Comparison of ENCODE assay signal across 15 cellular contexts in the genomic region with DNA sequence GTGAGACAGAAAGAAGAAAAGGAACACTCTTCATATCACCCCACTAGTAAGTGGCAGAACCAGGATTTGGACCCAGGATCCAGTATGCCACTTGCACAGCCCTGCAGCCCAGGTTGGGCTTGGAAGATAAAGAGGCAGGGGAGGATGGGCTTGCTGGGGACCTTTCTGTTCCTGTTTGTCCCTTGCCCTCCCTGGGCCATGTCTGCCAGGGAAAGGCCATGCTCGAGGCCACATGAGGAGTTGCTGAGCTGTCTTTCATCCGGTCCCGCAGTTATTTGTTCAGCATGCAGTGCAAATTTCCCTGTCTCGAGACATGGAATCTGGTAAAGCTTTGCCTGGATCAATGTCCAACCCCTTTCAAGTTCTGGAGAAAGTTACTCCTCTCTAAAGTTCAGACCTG.
DNase-seq lines count a peak whose midpoint lies in the region; ATAC-seq, FAIRE-seq and TF ChIP-seq lines count a peak whose summit lies in the region.
"Had no signal": no experiment of that assay in that cellular context is flagged by ENCODE, and none has a peak within 500 bp of the region (broad histone marks: within the 10 kb centered on the region; RNA-seq: fewer than 3 reads in every experiment).

No MANE protein-coding gene starts in this region.

- H3K79me2 ChIP-seq in keratinocyte (ENCODE audit: control insufficient read depth, insufficient read depth, low read length) (no peaks in the 10 kb centered on the region), mesendoderm (ENCODE audit: control insufficient read depth, insufficient read depth, low read length) (no peaks in the 10 kb centered on the region)

- H3K27me3 ChIP-seq in body of pancreas = no peaks in the 10 kb centered on the region
- H3K27me3 ChIP-seq in keratinocyte (ENCODE audit: control insufficient read depth, extremely low read depth, insufficient read depth, low read length) = no peaks in the 10 kb centered on the region
- H3K27me3 ChIP-seq in mesendoderm (ENCODE audit: insufficient read depth, low read length, poor library complexity) = no peaks in the 10 kb centered on the region

- H3K4me2 ChIP-seq in keratinocyte (ENCODE audit: control insufficient read depth, extremely low read depth, insufficient read depth, low read depth, low read length) (no peak overlapping the region), mesendoderm (ENCODE audit: low read length) (no peak overlapping the region)
- H3K4me2 ChIP-seq: A549 had no signal

- no peak overlapping the region for H4K8ac ChIP-seq in mesendoderm (ENCODE audit: low read depth, low read length)

- H3K9me1 ChIP-seq in keratinocyte (ENCODE audit: control insufficient read depth, extremely low read depth, insufficient read depth, low read length) = no peaks in the 10 kb centered on the region

- H3K4me3 ChIP-seq in body of pancreas = no peak overlapping the region
- H3K4me3 ChIP-seq in keratinocyte (ENCODE audit: control insufficient read depth in 2 of 3, extremely low read depth in 1 of 3, insufficient read depth in 2 of 3, low read depth in 1 of 3, low read length in 3 of 3) = no peak overlapping the region
- no peak overlapping the region for H3K4me3 ChIP-seq in mesendoderm (ENCODE audit: low read length)
- H3K4me3 ChIP-seq: A549, K562 had no signal

- no peak for FAIRE-seq in keratinocyte (lab: Jason Lieb, UNC)
- FAIRE-seq: A549, D721Med, K562 had no signal

- H3K36me3 ChIP-seq in body of pancreas (replicated peaks in 1 of 2; ENCODE audit: insufficient read depth in 1 of 2, low read depth in 2 of 2) (no peaks in the 10 kb centered on the region), keratinocyte (ENCODE audit: control insufficient read depth in 2 of 2, extremely low read depth in 1 of 2, insufficient read depth in 2 of 2, low read length in 2 of 2) (no peaks in the 10 kb centered on the region), mesendoderm (ENCODE audit: control insufficient read depth, insufficient read depth, low read length) (no peaks in the 10 kb centered on the region)
- H3K36me3 ChIP-seq: BE2C had no signal

- WGBS in body of pancreas, 2 donors = 19% methylated on average over 4 of the region's 4 CpGs
- whole genome bisulfite sequencing in mesendoderm (ENCODE audit: extremely low coverage, insufficient coverage, low lambda C conversion rate) = no CpG with 5 or more reads among the region's 4 CpGs

- peak overlapping the region in 3 of 4 donors; percentile 46 to 74 (median 65) for H3K27ac ChIP-seq in body of pancreas
- H3K27ac ChIP-seq in keratinocyte (ENCODE audit: control insufficient read depth, insufficient read depth, low read length) = no peak overlapping the region
- no peak overlapping the region for H3K27ac ChIP-seq in mesendoderm (ENCODE audit: low read depth, low read length)
- H3K27ac ChIP-seq: A549, C4-2B had no signal

- no peak overlapping the region for H3K18ac ChIP-seq in mesendoderm (ENCODE audit: low read length)

- no peak overlapping the region for H3K9ac ChIP-seq in keratinocyte (ENCODE audit: control insufficient read depth, extremely low read depth, insufficient read depth, low read length)
- H3K9ac ChIP-seq in mesendoderm (ENCODE audit: low read length) = no peak overlapping the region

- TF ChIP-seq POLR2A in body of pancreas (IDR thresholded peaks at IDR 0.05) = no peak

- no peak for ATAC-seq in body of pancreas
- ATAC-seq: A549, K562 had no signal

- dilution Hi-C loops in keratinocyte (cut with MboI; ENCODE audit: extremely low pct_ligation_motif_present, low sequenced_read_pairs) = no loop called here

- H2BK15ac ChIP-seq in mesendoderm (replicated peaks; ENCODE audit: low read depth) = no peak overlapping the region

- TF ChIP-seq CTCF in body of pancreas (IDR thresholded peaks at IDR 0.05) (no peak), keratinocyte (optimal IDR thresholded peaks at IDR 0.05 in 1 of 3, IDR thresholded peaks at IDR 0.05 in 1 of 3, conservative IDR thresholded peaks at IDR 0.05 in 1 of 3; ENCODE audit: extremely low read depth in 1 of 3, insufficient read depth in 2 of 3, low read length in 3 of 3) (no peak)

- H3K56ac ChIP-seq in mesendoderm (ENCODE audit: low read length) = no peak overlapping the region

- no peaks in the 10 kb centered on the region for H3K79me1 ChIP-seq in mesendoderm (ENCODE audit: low read length)

- peaks cover 30% of the 10 kb centered on the region for H3K4me1 ChIP-seq in body of pancreas
- H3K4me1 ChIP-seq in keratinocyte (ENCODE audit: control insufficient read depth, extremely low read depth, insufficient read depth, low read length) = no peaks in the 10 kb centered on the region
- no peaks in the 10 kb centered on the region for H3K4me1 ChIP-seq in mesendoderm (ENCODE audit: control insufficient read depth, low read depth, low read length)
- H3K4me1 ChIP-seq: A549 had no signal

- no peak overlapping the region for H2BK5ac ChIP-seq in mesendoderm (ENCODE audit: low read length)

- peak overlapping the region; percentile 19 for H2AFZ ChIP-seq in keratinocyte (ENCODE audit: control insufficient read depth, low read length)

- intact Hi-C loops in body of pancreas (cut with DNase I) = no loop called here

- no peak overlapping the region for H4K5ac ChIP-seq in mesendoderm (ENCODE audit: low read length)

- no peaks in the 10 kb centered on the region for H3K9me3 ChIP-seq in body of pancreas
- no peaks in the 10 kb centered on the region for H3K9me3 ChIP-seq in keratinocyte (ENCODE audit: control insufficient read depth, low read depth, low read length)
- H3K9me3 ChIP-seq: A549, BE2C had no signal

- H4K20me1 ChIP-seq in keratinocyte (ENCODE audit: control insufficient read depth, extremely low read depth, insufficient read depth, low read length) = no peaks in the 10 kb centered on the region

- H2BK120ac ChIP-seq in mesendoderm (ENCODE audit: low read depth, low read length) = no peak overlapping the region

- no peak overlapping the region for H2AK5ac ChIP-seq in mesendoderm (ENCODE audit: low read length)

- H3K4ac ChIP-seq in mesendoderm (ENCODE audit: low read depth, low read length) = no peak overlapping the region

- no peak overlapping the region for H3K23ac ChIP-seq in mesendoderm (ENCODE audit: low read length)

- peak; percentile 35 to 61 (median 44) for DNase-seq in body of pancreas
- DNase-seq in keratinocyte (ENCODE audit: low read depth, low spot score) = no peak
- DNase-seq in mucosa of gallbladder (ENCODE audit: low spot score) = peak; percentile 20
- DNase-seq in retina = peak; percentile 17
- no peak for DNase-seq in DMS53 treated with DMSO at 0.1 percent for 48 hours (lab: John Stamatoyannopoulos, UW; ENCODE audit: unreplicated experiment)
- DNase-seq in activated CD8-positive, alpha-beta memory T cell treated with anti-CD3 and anti-CD28 coated beads for 24 hours = no peak
- no peak for DNase-seq in mesendoderm
- DNase-seq: BE2C; CD4-positive, alpha-beta memory T cell; DMS53; H7 had no signal

Comparison
In these comparisons a context has a peak if more than half of its experiments do, and no peak if none do; other contexts are left out.
1. DNase-seq: peak in body of pancreas (4 of 4), mucosa of gallbladder (single experiment) and retina (single experiment); none in keratinocyte (single experiment), DMS53 treated with DMSO at 0.1 percent for 48 hours (single experiment), activated CD8-positive, alpha-beta memory T cell treated with anti-CD3 and anti-CD28 coated beads for 24 hours (single experiment) and mesendoderm (single experiment).
2. H3K27ac ChIP-seq: peak in body of pancreas (3 of 4); none in keratinocyte (single experiment) and mesendoderm (single experiment).